ENCODE assay signal across 30 cellular contexts in the genomic region with DNA sequence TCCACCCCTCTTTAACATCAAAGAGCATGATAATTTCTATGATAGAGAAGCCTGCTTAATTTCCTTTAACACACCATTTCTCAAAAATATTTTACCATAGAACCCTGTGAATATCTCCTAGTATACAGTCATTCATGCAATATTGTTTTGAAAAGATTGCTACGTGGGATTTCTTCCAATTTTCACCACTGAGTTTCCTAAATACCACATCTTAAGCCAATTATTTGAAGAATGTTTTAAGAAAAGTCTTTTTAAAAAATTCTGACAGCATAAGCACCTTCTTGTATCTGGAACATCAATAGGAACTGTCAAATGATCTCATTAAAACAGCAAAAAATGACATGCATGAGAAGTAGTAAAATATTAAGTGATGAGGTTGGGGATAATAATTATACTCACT.
"Had no signal": no experiment of that assay in that cellular context is flagged by ENCODE, and none has a peak within 500 bp of the region (broad histone marks: within the 10 kb centered on the region; RNA-seq: fewer than 3 reads in every experiment).

No MANE protein-coding gene starts in this region.

- H3K36me3 Mint-ChIP-seq: mesothelial cell of epicardium; naive B cell; natural killer cell treated with Interleukin-12 subunit alpha and Interleukin-12 subunit beta and Interleukin-15 and Interleukin-18, amount 100 ng/mL, for 72 hours; neural progenitor cell had no signal

- H3K9me3 Mint-ChIP-seq: mesothelial cell of epicardium; naive B cell; neural progenitor cell; stimulated activated naive CD8-positive, alpha-beta T cell treated with anti-CD3 and anti-CD28 coated beads, Interleukin-15, amount 100 ng/mL, for 72 hours had no signal

- H3K9me3 ChIP-seq: esophagus squamous epithelium, gastrocnemius medialis, left lung, mucosa of descending colon, right atrium auricular region, suprapubic skin, transverse colon, upper lobe of right lung, uterus had no signal

- H3K4me3 Mint-ChIP-seq: effector memory CD8-positive, alpha-beta T cell; mesothelial cell of epicardium; naive B cell; natural killer cell treated with Interleukin-12 subunit alpha and Interleukin-12 subunit beta and Interleukin-15 and Interleukin-18, amount 100 ng/mL, for 72 hours; neural progenitor cell; stimulated activated naive CD8-positive, alpha-beta T cell treated with anti-CD3 and anti-CD28 coated beads, Interleukin-15, amount 100 ng/mL, for 72 hours had no signal

- H3K9ac ChIP-seq: neural progenitor cell, parathyroid adenoma had no signal

- DNase-seq: effector memory CD8-positive, alpha-beta T cell; erythroblast; esophagus squamous epithelium; foreskin fibroblast; gastrocnemius medialis; head of caudate nucleus; left cardiac atrium; left lung; mesenchymal stem cell; mucosa of descending colon; naive B cell; stimulated activated CD4-positive, alpha-beta T cell treated with anti-CD3 and anti-CD28 coated beads, Interleukin-12 subunit alpha, Interleukin-12 subunit beta, amount 100 ng/mL, for 4 hours; stimulated activated CD4-positive, alpha-beta T cell treated with anti-CD3 and anti-CD28 coated beads, Interleukin-1b, Interleukin-23, amount 100 ng/mL, for 48 hours; stimulated activated CD4-positive, alpha-beta T cell treated with anti-CD3 and anti-CD28 coated beads, Interleukin-4, amount 100 ng/mL, for 1 hour; stimulated activated CD8-positive, alpha-beta memory T cell treated with anti-CD3 and anti-CD28 coated beads, Interleukin-4, amount 100 ng/mL, for 48 hours; stimulated activated naive CD4-positive, alpha-beta T cell; stimulated activated naive CD8-positive, alpha-beta T cell treated with anti-CD3 and anti-CD28 coated beads, Interleukin-15, amount 100 ng/mL, for 72 hours; transverse colon; upper lobe of right lung; uterus had no signal

- H3K27ac Mint-ChIP-seq: mesothelial cell of epicardium; naive B cell; natural killer cell treated with Interleukin-12 subunit alpha and Interleukin-12 subunit beta and Interleukin-15 and Interleukin-18, amount 100 ng/mL, for 72 hours; neural progenitor cell; progenitor cell of endocrine pancreas; stimulated activated naive CD8-positive, alpha-beta T cell treated with anti-CD3 and anti-CD28 coated beads, Interleukin-15, amount 100 ng/mL, for 72 hours had no signal

- H3K36me3 ChIP-seq: esophagus squamous epithelium, gastrocnemius medialis, left lung, neural progenitor cell, right atrium auricular region, suprapubic skin, transverse colon, upper lobe of right lung, uterus had no signal

- H3K27me3 Mint-ChIP-seq: effector memory CD8-positive, alpha-beta T cell; naive B cell; natural killer cell treated with Interleukin-12 subunit alpha and Interleukin-12 subunit beta and Interleukin-15 and Interleukin-18, amount 100 ng/mL, for 72 hours; progenitor cell of endocrine pancreas; stimulated activated naive CD8-positive, alpha-beta T cell treated with anti-CD3 and anti-CD28 coated beads, Interleukin-15, amount 100 ng/mL, for 72 hours had no signal

- H2AFZ ChIP-seq: neural progenitor cell, parathyroid adenoma had no signal

- H3K27me3 ChIP-seq: esophagus squamous epithelium, gastrocnemius medialis, left lung, neural progenitor cell, right atrium auricular region, suprapubic skin, transverse colon, upper lobe of right lung, uterus had no signal

- H3K4me2 ChIP-seq: neural progenitor cell, smooth muscle cell had no signal

- H3K4me3 ChIP-seq: coronary artery, esophagus squamous epithelium, gastrocnemius medialis, left lung, mucosa of descending colon, neural progenitor cell, right atrium auricular region, smooth muscle cell, suprapubic skin, transverse colon, upper lobe of right lung, uterus had no signal

- H3K4me1 ChIP-seq: esophagus squamous epithelium, gastrocnemius medialis, left lung, parathyroid adenoma, right atrium auricular region, suprapubic skin, transverse colon, upper lobe of right lung, uterus had no signal

- H3K79me2 ChIP-seq: parathyroid adenoma had no signal

- ATAC-seq: effector memory CD8-positive, alpha-beta T cell; gastrocnemius medialis; left cardiac atrium; left lung; mucosa of descending colon; natural killer cell treated with Interleukin-12 subunit alpha and Interleukin-12 subunit beta and Interleukin-15 and Interleukin-18, amount 100 ng/mL, for 72 hours; sciatic nerve; stimulated activated naive CD8-positive, alpha-beta T cell treated with anti-CD3 and anti-CD28 coated beads, Interleukin-15, amount 100 ng/mL, for 72 hours; upper lobe of right lung had no signal

- H3K4me1 Mint-ChIP-seq: mesothelial cell of epicardium; naive B cell; stimulated activated naive CD8-positive, alpha-beta T cell treated with anti-CD3 and anti-CD28 coated beads, Interleukin-15, amount 100 ng/mL, for 72 hours had no signal

- H3K27ac ChIP-seq: coronary artery, esophagus squamous epithelium, gastrocnemius medialis, left lung, neural progenitor cell, parathyroid adenoma, right atrium auricular region, suprapubic skin, transverse colon, upper lobe of right lung, uterus had no signal
